In the genomic region with DNA sequence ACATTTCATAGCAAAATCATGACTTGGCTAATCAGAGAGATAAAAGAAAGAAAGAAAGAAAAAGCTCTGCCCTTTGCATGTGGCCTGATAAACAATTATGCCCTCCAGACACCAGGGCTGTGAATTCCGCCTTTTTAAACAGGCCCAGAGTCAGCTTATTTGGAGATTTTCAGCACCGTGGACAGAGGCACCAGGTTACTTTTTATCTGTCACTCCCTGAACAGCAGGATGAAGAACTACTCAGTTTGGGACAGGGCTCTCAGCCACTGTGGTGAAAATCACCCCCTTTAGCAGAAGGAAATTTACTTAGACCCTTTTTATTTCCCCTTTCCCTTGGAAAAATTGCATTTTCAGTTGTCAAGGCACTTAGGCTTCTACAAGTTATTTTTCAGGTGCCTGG, we compare ENCODE assay signal across 12 cellular contexts.
A peak's percentile ranks its signal among the peaks of the same experiment; 100 is the strongest.
DNase-seq lines count a peak whose midpoint lies in the region; ATAC-seq and TF ChIP-seq lines count a peak whose summit lies in the region.
"Had no signal": no experiment of that assay in that cellular context is flagged by ENCODE, and none has a peak within 500 bp of the region (broad histone marks: within the 10 kb centered on the region; RNA-seq: fewer than 3 reads in every experiment).

No MANE protein-coding gene starts in this region.

- H3K27me3 ChIP-seq in SJCRH30, result no peaks in the 10 kb centered on the region
- H3K27me3 ChIP-seq: ascending aorta, heart right ventricle had no signal

- H3K4me3 ChIP-seq in SJCRH30 (no peak overlapping the region), fibroblast of the aortic adventitia (ENCODE audit: low read depth, low read length) (no peak overlapping the region)
- H3K4me3 ChIP-seq: ascending aorta, heart right ventricle had no signal

- CTCF ChIA-PET in T-cell (lab: Charles Lee), result no interaction called here

- no peaks in the 10 kb centered on the region for H3K9me3 ChIP-seq in SJCRH30 (replicated peaks)
- H3K9me3 ChIP-seq: ascending aorta, heart right ventricle had no signal

- no peaks in the 10 kb centered on the region for H3K27me3 Mint-ChIP-seq in stimulated activated naive CD8-positive, alpha-beta T cell treated with anti-CD3 and anti-CD28 coated beads, Interleukin-15, amount 100 ng/mL, for 72 hours
- no peaks in the 10 kb centered on the region for H3K27me3 Mint-ChIP-seq in T-cell

- no peak for ATAC-seq in stimulated activated naive CD8-positive, alpha-beta T cell treated with anti-CD3 and anti-CD28 coated beads, Interleukin-15, Interleukin-2, amounts not matched to agents 100 U/mL and 50 U/mL, for 24 hours
- ATAC-seq in stimulated activated naive CD8-positive, alpha-beta T cell treated with anti-CD3 and anti-CD28 coated beads, Interleukin-15, amount 100 ng/mL, for 72 hours, result no peak
- ATAC-seq in Right ventricle myocardium inferior (no peak), GM19467 (IDR thresholded peaks at IDR 0.05; ENCODE audit: unreplicated experiment) (no peak), T-cell (replicated peaks in 1 of 4) (no peak)
- ATAC-seq: heart right ventricle had no signal

- POLR2A ChIA-PET in T-cell (lab: Charles Lee), result no interaction called here

- DNase-seq in stimulated activated naive CD8-positive, alpha-beta T cell treated with anti-CD3 and anti-CD28 coated beads, Interleukin-15, Interleukin-2, amounts not matched to agents 100 U/mL and 50 U/mL, for 24 hours, result peak; percentile 5
- no peak for DNase-seq in stimulated activated naive CD8-positive, alpha-beta T cell treated with anti-CD3 and anti-CD28 coated beads, Interleukin-15, amount 100 ng/mL, for 72 hours
- peak; percentile 26 to 68 for DNase-seq in SJCRH30
- peak; percentile 19 for DNase-seq in fibroblast of the aortic adventitia (ENCODE audit: low read depth)
- no peak for DNase-seq in HCEC 1CT
- DNase-seq in Right ventricle myocardium inferior (ENCODE audit: missing footprints), result no peak
- no peak for DNase-seq in T-cell
- DNase-seq: NCI-H1417 treated with DMSO at 0.1 percent for 48 hours had no signal

- H3K27ac ChIP-seq in SJCRH30, result no peak overlapping the region
- H3K27ac ChIP-seq: ascending aorta, C4-2B, heart right ventricle had no signal

- H3K4me1 Mint-ChIP-seq in stimulated activated naive CD8-positive, alpha-beta T cell treated with anti-CD3 and anti-CD28 coated beads, Interleukin-15, amount 100 ng/mL, for 72 hours, result no peaks in the 10 kb centered on the region
- H3K4me1 Mint-ChIP-seq in T-cell, result no peaks in the 10 kb centered on the region

- no peaks in the 10 kb centered on the region for H3K36me3 ChIP-seq in SJCRH30
- H3K36me3 ChIP-seq: ascending aorta, heart right ventricle had no signal

- H3K27ac Mint-ChIP-seq in stimulated activated naive CD8-positive, alpha-beta T cell treated with anti-CD3 and anti-CD28 coated beads, Interleukin-15, amount 100 ng/mL, for 72 hours, result no peak overlapping the region
- no peak overlapping the region for H3K27ac Mint-ChIP-seq in T-cell

- no peaks in the 10 kb centered on the region for H3K4me1 ChIP-seq in SJCRH30
- H3K4me1 ChIP-seq: ascending aorta, heart right ventricle had no signal

- no peak overlapping the region for H3K4me3 Mint-ChIP-seq in stimulated activated naive CD8-positive, alpha-beta T cell treated with anti-CD3 and anti-CD28 coated beads, Interleukin-15, amount 100 ng/mL, for 72 hours
- no peak overlapping the region for H3K4me3 Mint-ChIP-seq in T-cell

- H3K36me3 Mint-ChIP-seq in T-cell, result no peaks in the 10 kb centered on the region

- TF ChIP-seq CTCF in fibroblast of the aortic adventitia (IDR thresholded peaks at IDR 0.05; ENCODE audit: insufficient read depth, low read length), result no peak

- intact Hi-C loops in Right ventricle myocardium inferior (cut with DNase I), result no loop called here

- H3K9me3 Mint-ChIP-seq in stimulated activated naive CD8-positive, alpha-beta T cell treated with anti-CD3 and anti-CD28 coated beads, Interleukin-15, amount 100 ng/mL, for 72 hours, result peaks cover 13 to 16% of the 10 kb centered on the region in 2 donors
- H3K9me3 Mint-ChIP-seq in T-cell, result peaks cover 13 to 15% (median 13%) of the 10 kb centered on the region in 3 donors

Comparison
In these comparisons a context has a peak if more than half of its experiments do, and no peak if none do; other contexts are left out.
1. DNase-seq: peak in stimulated activated naive CD8-positive, alpha-beta T cell treated with anti-CD3 and anti-CD28 coated beads, Interleukin-15, Interleukin-2, amounts not matched to agents 100 U/mL and 50 U/mL, for 24 hours (single experiment), SJCRH30 (2 of 2) and fibroblast of the aortic adventitia (single experiment); none in stimulated activated naive CD8-positive, alpha-beta T cell treated with anti-CD3 and anti-CD28 coated beads, Interleukin-15, amount 100 ng/mL, for 72 hours (0 of 2), HCEC 1CT (single experiment), Right ventricle myocardium inferior (single experiment) and T-cell (0 of 34).